ENCODE assay signal across 17 cellular contexts in the genomic region with DNA sequence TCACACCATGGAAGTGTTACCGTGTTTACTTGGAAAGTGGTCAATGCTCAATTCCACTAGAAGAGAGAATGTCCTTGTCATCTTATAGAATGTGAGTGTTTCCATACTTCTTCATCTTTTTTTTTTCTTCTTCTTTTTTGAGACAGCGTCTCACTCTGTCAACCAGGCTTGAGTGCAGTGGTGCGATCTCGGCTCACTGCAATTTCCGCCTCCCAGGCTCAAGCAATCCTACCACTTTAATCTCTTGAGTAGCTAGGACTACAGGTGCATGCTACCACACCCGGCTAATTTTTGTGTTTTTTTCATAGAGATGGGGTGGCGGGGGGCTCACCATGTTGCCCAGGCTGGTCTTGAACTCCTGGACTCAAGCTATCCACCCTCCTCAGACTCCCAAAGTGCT.
DNase-seq lines count a peak whose midpoint lies in the region; ATAC-seq and TF ChIP-seq lines count a peak whose summit lies in the region.
"Had no signal": no experiment of that assay in that cellular context is flagged by ENCODE, and none has a peak within 500 bp of the region (broad histone marks: within the 10 kb centered on the region; RNA-seq: fewer than 3 reads in every experiment).

No MANE protein-coding gene starts in this region.

- intact Hi-C loops in OCI-LY7 (cut with micrococcal nuclease; ENCODE audit: unreplicated experiment), result loop anchor here (2.0 to 5.0 kb wide), 3 partner anchors 16 to 168 kb away; partner anchors contain the start of gene GCNT1

- ATAC-seq in GM21381 (IDR thresholded peaks at IDR 0.05; ENCODE audit: unreplicated experiment) (no peak), GM21737 (IDR thresholded peaks at IDR 0.05; ENCODE audit: unreplicated experiment) (no peak)
- ATAC-seq: CD8-positive, alpha-beta T cell; HCT116; HepG2 had no signal

- peak overlapping the region; percentile 91; the same call in 1 of the 2 replicates for H2AFZ ChIP-seq in OCI-LY7 (ENCODE audit: low read length)

- BruUV-seq in OCI-LY7 (replicated peaks; lab: Mats Ljungman, UMichigan), result no TSS peak

- H3K27me3 ChIP-seq in DOHH2 (ENCODE audit: control insufficient read depth, low read length) (no peaks in the 10 kb centered on the region), neutrophil (no peaks in the 10 kb centered on the region)

- H3F3A ChIP-seq in DOHH2 (ENCODE audit: control insufficient read depth, insufficient read depth), result peaks cover 24% of the 10 kb centered on the region

- H3K36me3 ChIP-seq in DOHH2 (ENCODE audit: control insufficient read depth, low read length) (no peaks in the 10 kb centered on the region), OCI-LY7 (ENCODE audit: insufficient read depth, low read length) (no peaks in the 10 kb centered on the region), neutrophil (no peaks in the 10 kb centered on the region)

- H4K20me1 ChIP-seq in DOHH2 (ENCODE audit: control insufficient read depth, insufficient read depth, low read depth, low read length), result no peaks in the 10 kb centered on the region
- no peaks in the 10 kb centered on the region for H4K20me1 ChIP-seq in OCI-LY7 (ENCODE audit: insufficient read depth, low read length)

- no peaks in the 10 kb centered on the region for H3K9me3 ChIP-seq in DOHH2 (ENCODE audit: control insufficient read depth, insufficient read depth, low read length)
- H3K9me3 ChIP-seq in OCI-LY7 (ENCODE audit: low read length), result no peaks in the 10 kb centered on the region
- no peaks in the 10 kb centered on the region for H3K9me3 ChIP-seq in neutrophil

- H3K4me1 ChIP-seq in DOHH2 (ENCODE audit: control insufficient read depth, low read length) (peaks cover 69% of the 10 kb centered on the region), OCI-LY7 (ENCODE audit: insufficient read depth, low read length, poor library complexity, severe bottlenecking) (peaks cover 45% of the 10 kb centered on the region), neutrophil (ENCODE audit: control insufficient read depth in 1 of 2, insufficient read depth in 1 of 2, low read depth in 1 of 2, low read length in 1 of 2) (peaks cover 53% of the 10 kb centered on the region in 2 experiments)

- H3K4me3 ChIP-seq in DOHH2 (ENCODE audit: low read length) (peak overlapping the region; percentile 75), OCI-LY7 (ENCODE audit: low read depth, low read length, poor library complexity, severe bottlenecking) (no peak overlapping the region), neutrophil (ENCODE audit: low read depth in 1 of 2, low read length in 1 of 2) (no peak overlapping the region)

- CTCF ChIA-PET in OCI-LY7 (lab: Charles Lee; ENCODE audit: unreplicated experiment), result no interaction called here

- TF ChIP-seq CTCF in DOHH2 (IDR thresholded peaks at IDR 0.05; ENCODE audit: low read depth, low read length, poor library complexity, severe bottlenecking), result no peak
- TF ChIP-seq CTCF in OCI-LY7 (conservative IDR thresholded peaks at IDR 0.05; ENCODE audit: low read length), result no peak
- no peak for TF ChIP-seq CTCF in neutrophil (IDR thresholded peaks at IDR 0.05)

- H3K9me2 ChIP-seq in DOHH2 (replicated peaks; ENCODE audit: control insufficient read depth, low read length) (no peaks in the 10 kb centered on the region), OCI-LY7 (ENCODE audit: insufficient read depth, low read length) (no peaks in the 10 kb centered on the region)

- DNase-seq in OCI-LY7 (ENCODE audit: low spot score), result no peak
- no peak for DNase-seq in NCI-H226
- DNase-seq: ACHN; Calu3; CD8-positive, alpha-beta T cell; DMS79 treated with DMSO at 0.1 percent for 48 hours; EL; GOT3; H7; HFFc6; KBM-7 had no signal

- H3K27ac ChIP-seq in DOHH2 (ENCODE audit: low read depth, low read length) (peak overlapping the region; percentile 92), OCI-LY7 (ENCODE audit: low read depth, low read length, poor library complexity, severe bottlenecking) (no peak overlapping the region), neutrophil (peak overlapping the region; percentile 11)

- H3K4me2 ChIP-seq in DOHH2 (ENCODE audit: low read length) (peak overlapping the region; percentile 97), OCI-LY7 (ENCODE audit: low read length) (peak overlapping the region; percentile 49; the same call in 1 of the 2 replicates)

- POLR2A ChIA-PET in OCI-LY7 (lab: Charles Lee), result interaction anchor here (0.6 to 1.5 kb wide), 7 partner anchors 8 to 166 kb away, joined by 3 to 6 read pairs (median 4); no protein-coding TSS in a partner anchor

- no peaks in the 10 kb centered on the region for H3K79me2 ChIP-seq in DOHH2 (ENCODE audit: control insufficient read depth, low read length)
- no peaks in the 10 kb centered on the region for H3K79me2 ChIP-seq in OCI-LY7 (ENCODE audit: insufficient read depth, low read depth, low read length)
